Comparison of ENCODE assay signal across 8 cellular contexts in genomic region chr11:64341851-64342791, GRCh38. TPM values are rescaled to one million over a fixed set of nuclear protein-coding genes. Genes with fewer than 3 reads are reported as not detected.
DNase-seq lines count a peak whose midpoint lies in the region; ATAC-seq and TF ChIP-seq lines count a peak whose summit lies in the region.

No MANE protein-coding gene starts in this region.

- POLR2A ChIA-PET in MCF 10A (lab: Yijun Ruan, JAX), result interaction anchor here (0.7 to 15.4 kb wide), 9 partner anchors 10 to 1889 kb away, joined by 3 to 285 read pairs (median 4); partner anchors contain the start of genes PRDX5 and TRMT112

- ATAC-seq in GM21723 (IDR thresholded peaks at IDR 0.05; ENCODE audit: unreplicated experiment) (peak; percentile 51), GM21529 (IDR thresholded peaks at IDR 0.05; ENCODE audit: unreplicated experiment) (no peak)

- H3K27ac ChIP-seq in VCaP (peak overlapping the region; percentile 94), iPS-20b (ENCODE audit: low read length) (no peak overlapping the region)

- H3K4me2 ChIP-seq in skeletal muscle satellite cell (ENCODE audit: low read length), result peak overlapping the region; percentile 91

- no peaks in the 10 kb centered on the region for H3K9me3 Mint-ChIP-seq in MCF 10A (ENCODE audit: unreplicated experiment)

- no TSS peak for BruUV-seq in MCF 10A (replicated peaks; lab: Mats Ljungman, UMichigan)

- H3K4me1 Mint-ChIP-seq in MCF 10A (ENCODE audit: insufficient read depth, unreplicated experiment), result peaks cover 12% of the 10 kb centered on the region

- H3K36me3 ChIP-seq in iPS-20b (ENCODE audit: insufficient read depth, low read depth, low read length) (no peaks in the 10 kb centered on the region), skeletal muscle satellite cell (ENCODE audit: insufficient read depth, low read length) (no peaks in the 10 kb centered on the region)

- CTCF ChIA-PET in MCF 10A (lab: Yijun Ruan, JAX), result interaction anchor here (0.6 to 4.2 kb wide), 13 partner anchors 8 to 432 kb away, joined by 3 to 58 read pairs (median 4); partner anchors contain the start of genes PRDX5 and TRMT112

- H3K9ac ChIP-seq in iPS-20b (ENCODE audit: low read depth, low read length) (peak overlapping the region; percentile 55; the same call in 1 of the 2 replicates), skeletal muscle satellite cell (ENCODE audit: low read depth, low read length) (peak overlapping the region; percentile 84)

- H3K4me1 ChIP-seq in iPS-20b (ENCODE audit: insufficient read depth, low read length) (peaks cover 5% of the 10 kb centered on the region; the same call in 1 of the 2 replicates), skeletal muscle satellite cell (ENCODE audit: control insufficient read depth, insufficient read depth, low read length) (peaks cover 6% of the 10 kb centered on the region)

- no peaks in the 10 kb centered on the region for H3K9me3 ChIP-seq in iPS-20b (ENCODE audit: insufficient read depth, low read depth, low read length)
- H3K9me3 ChIP-seq in skeletal muscle satellite cell (replicated peaks; ENCODE audit: low read length), result no peaks in the 10 kb centered on the region

- H3K36me3 Mint-ChIP-seq in MCF 10A (ENCODE audit: insufficient read depth, unreplicated experiment), result no peaks in the 10 kb centered on the region

- H3K27me3 ChIP-seq in iPS-20b (ENCODE audit: insufficient read depth, low read length) (peaks cover 20% of the 10 kb centered on the region), skeletal muscle satellite cell (ENCODE audit: control insufficient read depth, insufficient read depth, low read length) (no peaks in the 10 kb centered on the region)

- intact Hi-C loops in MCF 10A (cut with micrococcal nuclease), result no loop called here

- peak; percentile 58 to 79 for DNase-seq in AML-193 (lab: John Stamatoyannopoulos, UW)
- peak; percentile 41 for DNase-seq in NCI-H187 treated with DMSO at 0.1 percent for 48 hours (lab: John Stamatoyannopoulos, UW)
- DNase-seq in MCF 10A (ENCODE audit: unreplicated experiment), result peak; percentile 90

- peak overlapping the region; percentile 65 for H3K4me3 Mint-ChIP-seq in MCF 10A (ENCODE audit: unreplicated experiment)

- H3K27ac Mint-ChIP-seq in MCF 10A (ENCODE audit: low read depth, unreplicated experiment), result peak overlapping the region; percentile 35

- no peaks in the 10 kb centered on the region for H3K27me3 Mint-ChIP-seq in MCF 10A (ENCODE audit: insufficient read depth, unreplicated experiment)

- H3K4me3 ChIP-seq in iPS-20b (ENCODE audit: low read length) (peak overlapping the region; percentile 60; the same call in 1 of the 2 replicates), skeletal muscle satellite cell (ENCODE audit: low read length) (peak overlapping the region; percentile 73)

- TF ChIP-seq CTCF in VCaP (conservative IDR thresholded peaks at IDR 0.05) (peak; percentile 97), MCF 10A (IDR thresholded peaks at IDR 0.05; ENCODE audit: unreplicated experiment) (peak; percentile 36)

RNA-seq across cellular contexts. Expression of gene CCDC88B, which starts 2.1 kb away (rescaled TPM):
- 4.2 and 6.0 TPM in 2 replicates for total RNA-seq in MCF 10A (2022)
- total RNA-seq in skeletal muscle satellite cell (2012; rRNA removed), result 1.5 and 2.0 TPM in 2 replicates

RNA-seq across cellular contexts. Expression of gene RPS6KA4, which starts 16.8 kb away (rescaled TPM):
- 42.5 and 46.5 TPM in 2 replicates for total RNA-seq in MCF 10A (2022)
- 69.2 and 69.9 TPM in 2 replicates for total RNA-seq in skeletal muscle satellite cell (2012; rRNA removed)

RNA-seq across cellular contexts. Expression of gene PRDX5, which starts 24.2 kb away (rescaled TPM):
- total RNA-seq in MCF 10A (2022), result 274 and 302 TPM in 2 replicates
- total RNA-seq in skeletal muscle satellite cell (2012; rRNA removed), result 128 and 144 TPM in 2 replicates

RNA-seq across cellular contexts. Expression of gene TRMT112, which starts 24.8 kb away (rescaled TPM):
- 284 and 354 TPM in 2 replicates for total RNA-seq in MCF 10A (2022)
- total RNA-seq in skeletal muscle satellite cell (2012; rRNA removed), result 182 and 236 TPM in 2 replicates

RNA-seq across cellular contexts. Expression of gene ESRRA, which starts 36.8 kb away (rescaled TPM):
- 52.0 and 63.4 TPM in 2 replicates for total RNA-seq in MCF 10A (2022)
- total RNA-seq in skeletal muscle satellite cell (2012; rRNA removed), result 35.5 and 38.0 TPM in 2 replicates
